ENCODE assay signal across 20 cellular contexts in the genomic region with DNA sequence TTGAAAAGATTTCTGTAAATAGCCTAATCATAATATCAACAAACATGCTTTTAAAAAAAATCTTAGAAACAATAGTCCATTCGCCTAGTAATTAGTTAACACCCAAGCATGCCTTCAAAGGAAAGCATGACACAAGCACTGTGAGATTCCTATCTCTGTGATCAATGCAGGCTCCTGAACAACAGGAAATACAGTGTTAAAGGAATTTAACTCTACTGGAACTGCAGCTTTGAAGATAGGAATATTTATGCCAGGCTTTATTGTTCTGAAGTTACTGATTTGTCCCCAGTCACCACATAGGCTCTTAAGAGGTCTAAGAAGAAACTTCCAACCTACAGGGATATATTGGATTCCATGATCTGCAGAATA. TPM values are rescaled to one million over a fixed set of nuclear protein-coding genes. Genes with fewer than 3 reads are reported as not detected.
"Had no signal": no experiment of that assay in that cellular context is flagged by ENCODE, and none has a peak within 500 bp of the region (broad histone marks: within the 10 kb centered on the region; RNA-seq: fewer than 3 reads in every experiment).

No MANE protein-coding gene starts in this region.

- H3K4me3 ChIP-seq: adrenal gland, heart left ventricle, lung, transverse colon had no signal

- H3K27me3 ChIP-seq: adrenal gland, heart left ventricle, transverse colon had no signal

- H3K36me3 ChIP-seq: adrenal gland, heart left ventricle, transverse colon had no signal

- H3K9me3 ChIP-seq: adrenal gland, transverse colon had no signal

- FAIRE-seq: frontal cortex, small intestine had no signal

- H3K4me1 ChIP-seq: adrenal gland, transverse colon had no signal

- H3K4me3 Mint-ChIP-seq: activated CD4-positive, alpha-beta memory T cell treated with anti-CD3 and anti-CD28 coated beads for 36 hours; activated CD8-positive, alpha-beta memory T cell treated with anti-CD3 and anti-CD28 coated beads, Interleukin-2, amount 10 ng/mL, durations not matched to agents 7 days and 5 days; activated T-cell treated with anti-CD3 and anti-CD28 coated beads, Interleukin-2, amount 50 U/mL, for 4 hours; naive B cell; T-cell had no signal

- H3K27ac Mint-ChIP-seq: activated CD4-positive, alpha-beta memory T cell treated with anti-CD3 and anti-CD28 coated beads for 36 hours; activated CD8-positive, alpha-beta memory T cell treated with anti-CD3 and anti-CD28 coated beads, Interleukin-2, amount 10 ng/mL, durations not matched to agents 7 days and 5 days; naive B cell; T-cell had no signal

- ATAC-seq: activated CD8-positive, alpha-beta memory T cell treated with anti-CD3 and anti-CD28 coated beads, Interleukin-2, amount 10 ng/mL, durations not matched to agents 7 days and 5 days; activated T-cell treated with anti-CD3 and anti-CD28 coated beads, Interleukin-2, amount 50 U/mL, for 4 hours; left colon; T-cell had no signal

- H3K36me3 Mint-ChIP-seq: activated CD4-positive, alpha-beta memory T cell treated with anti-CD3 and anti-CD28 coated beads for 36 hours; activated CD8-positive, alpha-beta memory T cell treated with anti-CD3 and anti-CD28 coated beads, Interleukin-2, amount 10 ng/mL, durations not matched to agents 7 days and 5 days; naive B cell; T-cell had no signal

- DNase-seq: activated CD4-positive, alpha-beta memory T cell treated with anti-CD3 and anti-CD28 coated beads for 36 hours; activated CD8-positive, alpha-beta memory T cell treated with anti-CD3 and anti-CD28 coated beads, Interleukin-2, amount 10 ng/mL, durations not matched to agents 7 days and 5 days; activated effector memory CD4-positive, alpha-beta T cell treated with Interleukin-2 at 50 U/mL for 16 hours; activated naive CD4-positive, alpha-beta T cell treated with anti-CD3 and anti-CD28 coated beads, Interleukin-2, amount 50 U/mL, for 16 hours; activated T-cell treated with anti-CD3 and anti-CD28 coated beads, Interleukin-2, amount 50 U/mL, for 4 hours; adrenal gland; heart left ventricle; left colon; naive B cell; small intestine; stimulated activated CD4-positive, alpha-beta T cell treated with anti-CD3 and anti-CD28 coated beads, Interleukin-4, amount 100 ng/mL, for 24 hours; stimulated activated naive CD4-positive, alpha-beta T cell; substantia nigra; T-cell; T-helper 9 cell; transverse colon had no signal

- H3K9me3 Mint-ChIP-seq: activated CD4-positive, alpha-beta memory T cell treated with anti-CD3 and anti-CD28 coated beads for 36 hours; activated T-cell treated with anti-CD3 and anti-CD28 coated beads, Interleukin-2, amount 50 U/mL, for 4 hours had no signal

- H3K27ac ChIP-seq: adrenal gland, heart left ventricle, transverse colon had no signal

- H3K4me1 Mint-ChIP-seq: activated CD8-positive, alpha-beta memory T cell treated with anti-CD3 and anti-CD28 coated beads, Interleukin-2, amount 10 ng/mL, durations not matched to agents 7 days and 5 days; naive B cell; T-cell had no signal

RNA-seq across cellular contexts. Expression of a gene that starts 15.4 kb away (rescaled TPM):
- total RNA-seq: fibroblast of lung, SK-MEL-5 had no signal
- polyA plus RNA-seq: fibroblast of lung had no signal
